Comparison of ENCODE assay signal across 2 cellular contexts in the genomic region with DNA sequence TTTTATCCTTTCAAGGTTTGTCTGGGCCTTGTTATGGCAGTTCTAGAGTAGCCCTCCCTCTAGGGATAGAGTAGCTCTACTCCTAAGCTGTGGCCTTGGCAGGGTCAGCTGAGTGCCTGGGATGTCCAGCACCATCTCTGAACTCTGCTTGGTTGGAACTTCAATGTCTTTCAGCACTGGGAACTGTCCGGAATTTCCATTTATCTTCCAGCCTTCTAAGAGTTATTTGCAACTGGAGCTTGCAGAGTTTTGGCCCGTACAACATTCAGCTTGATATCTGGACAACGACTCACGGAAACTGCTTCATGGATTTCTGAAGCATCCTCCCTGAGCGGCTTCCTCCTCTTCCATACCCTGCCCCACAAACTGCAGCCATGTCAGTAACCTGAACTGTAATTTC.
TF ChIP-seq lines count a peak whose summit lies in the region.

No MANE protein-coding gene starts in this region.

TF ChIP-seq in HEK293, 187 proteins besides CTCF, POLR2A, EP300 and RAD21:
- TF ChIP-seq, protein P1, sequence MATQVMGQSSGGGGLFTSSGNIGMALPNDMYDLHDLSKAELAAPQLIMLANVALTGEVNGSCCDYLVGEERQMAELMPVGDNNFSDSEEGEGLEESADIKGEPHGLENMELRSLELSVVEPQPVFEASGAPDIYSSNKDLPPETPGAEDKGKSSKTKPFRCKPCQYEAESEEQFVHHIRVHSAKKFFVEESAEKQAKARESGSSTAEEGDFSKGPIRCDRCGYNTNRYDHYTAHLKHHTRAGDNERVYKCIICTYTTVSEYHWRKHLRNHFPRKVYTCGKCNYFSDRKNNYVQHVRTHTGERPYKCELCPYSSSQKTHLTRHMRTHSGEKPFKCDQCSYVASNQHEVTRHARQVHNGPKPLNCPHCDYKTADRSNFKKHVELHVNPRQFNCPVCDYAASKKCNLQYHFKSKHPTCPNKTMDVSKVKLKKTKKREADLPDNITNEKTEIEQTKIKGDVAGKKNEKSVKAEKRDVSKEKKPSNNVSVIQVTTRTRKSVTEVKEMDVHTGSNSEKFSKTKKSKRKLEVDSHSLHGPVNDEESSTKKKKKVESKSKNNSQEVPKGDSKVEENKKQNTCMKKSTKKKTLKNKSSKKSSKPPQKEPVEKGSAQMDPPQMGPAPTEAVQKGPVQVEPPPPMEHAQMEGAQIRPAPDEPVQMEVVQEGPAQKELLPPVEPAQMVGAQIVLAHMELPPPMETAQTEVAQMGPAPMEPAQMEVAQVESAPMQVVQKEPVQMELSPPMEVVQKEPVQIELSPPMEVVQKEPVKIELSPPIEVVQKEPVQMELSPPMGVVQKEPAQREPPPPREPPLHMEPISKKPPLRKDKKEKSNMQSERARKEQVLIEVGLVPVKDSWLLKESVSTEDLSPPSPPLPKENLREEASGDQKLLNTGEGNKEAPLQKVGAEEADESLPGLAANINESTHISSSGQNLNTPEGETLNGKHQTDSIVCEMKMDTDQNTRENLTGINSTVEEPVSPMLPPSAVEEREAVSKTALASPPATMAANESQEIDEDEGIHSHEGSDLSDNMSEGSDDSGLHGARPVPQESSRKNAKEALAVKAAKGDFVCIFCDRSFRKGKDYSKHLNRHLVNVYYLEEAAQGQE (tag by site-specific recombination; IDR thresholded peaks at IDR 0.05) = peak; percentile 47; the same call in 1 of the 2 replicates
- TF ChIP-seq ZNF239 (tag by site-specific recombination; IDR thresholded peaks at IDR 0.05) (no peak), GFI1B (tag by site-specific recombination; IDR thresholded peaks at IDR 0.05) (no peak), ZSCAN16 (tag by site-specific recombination; IDR thresholded peaks at IDR 0.05) (no peak)
- TF ChIP-seq, protein P2, sequence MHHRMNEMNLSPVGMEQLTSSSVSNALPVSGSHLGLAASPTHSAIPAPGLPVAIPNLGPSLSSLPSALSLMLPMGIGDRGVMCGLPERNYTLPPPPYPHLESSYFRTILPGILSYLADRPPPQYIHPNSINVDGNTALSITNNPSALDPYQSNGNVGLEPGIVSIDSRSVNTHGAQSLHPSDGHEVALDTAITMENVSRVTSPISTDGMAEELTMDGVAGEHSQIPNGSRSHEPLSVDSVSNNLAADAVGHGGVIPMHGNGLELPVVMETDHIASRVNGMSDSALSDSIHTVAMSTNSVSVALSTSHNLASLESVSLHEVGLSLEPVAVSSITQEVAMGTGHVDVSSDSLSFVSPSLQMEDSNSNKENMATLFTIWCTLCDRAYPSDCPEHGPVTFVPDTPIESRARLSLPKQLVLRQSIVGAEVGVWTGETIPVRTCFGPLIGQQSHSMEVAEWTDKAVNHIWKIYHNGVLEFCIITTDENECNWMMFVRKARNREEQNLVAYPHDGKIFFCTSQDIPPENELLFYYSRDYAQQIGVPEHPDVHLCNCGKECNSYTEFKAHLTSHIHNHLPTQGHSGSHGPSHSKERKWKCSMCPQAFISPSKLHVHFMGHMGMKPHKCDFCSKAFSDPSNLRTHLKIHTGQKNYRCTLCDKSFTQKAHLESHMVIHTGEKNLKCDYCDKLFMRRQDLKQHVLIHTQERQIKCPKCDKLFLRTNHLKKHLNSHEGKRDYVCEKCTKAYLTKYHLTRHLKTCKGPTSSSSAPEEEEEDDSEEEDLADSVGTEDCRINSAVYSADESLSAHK (tag by site-specific recombination; IDR thresholded peaks at IDR 0.05) = no peak
- TF ChIP-seq, protein P3, sequence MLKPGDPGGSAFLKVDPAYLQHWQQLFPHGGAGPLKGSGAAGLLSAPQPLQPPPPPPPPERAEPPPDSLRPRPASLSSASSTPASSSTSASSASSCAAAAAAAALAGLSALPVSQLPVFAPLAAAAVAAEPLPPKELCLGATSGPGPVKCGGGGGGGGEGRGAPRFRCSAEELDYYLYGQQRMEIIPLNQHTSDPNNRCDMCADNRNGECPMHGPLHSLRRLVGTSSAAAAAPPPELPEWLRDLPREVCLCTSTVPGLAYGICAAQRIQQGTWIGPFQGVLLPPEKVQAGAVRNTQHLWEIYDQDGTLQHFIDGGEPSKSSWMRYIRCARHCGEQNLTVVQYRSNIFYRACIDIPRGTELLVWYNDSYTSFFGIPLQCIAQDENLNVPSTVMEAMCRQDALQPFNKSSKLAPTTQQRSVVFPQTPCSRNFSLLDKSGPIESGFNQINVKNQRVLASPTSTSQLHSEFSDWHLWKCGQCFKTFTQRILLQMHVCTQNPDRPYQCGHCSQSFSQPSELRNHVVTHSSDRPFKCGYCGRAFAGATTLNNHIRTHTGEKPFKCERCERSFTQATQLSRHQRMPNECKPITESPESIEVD (tag by site-specific recombination; IDR thresholded peaks at IDR 0.05) = no peak

TF ChIP-seq in liver, 16 proteins besides CTCF, POLR2A, EP300 and RAD21:
- TF ChIP-seq, protein P1 (IDR thresholded peaks at IDR 0.05) = peak; percentile 96
- no peak for TF ChIP-seq YY1 (IDR thresholded peaks at IDR 0.05)
TF ChIP-seq in liver: peak in this region for 1.
